In genomic region chr3:35664460-35664919, GRCh38 we compare ENCODE assay signal across 9 cellular contexts. TPM values are rescaled to one million over a fixed set of nuclear protein-coding genes. Genes with fewer than 3 reads are reported as not detected.
DNase-seq lines count a peak whose midpoint lies in the region; ATAC-seq and TF ChIP-seq lines count a peak whose summit lies in the region.
"Had no signal": no experiment of that assay in that cellular context is flagged by ENCODE, and none has a peak within 500 bp of the region (broad histone marks: within the 10 kb centered on the region; RNA-seq: fewer than 3 reads in every experiment).

No MANE protein-coding gene starts in this region.

- H3K4me3 ChIP-seq in Jurkat, Clone E6-1 (ENCODE audit: low read length): peak overlapping the region; percentile 10
- H3K4me3 ChIP-seq in SK-N-MC: peak overlapping the region; percentile 71
- H3K4me3 ChIP-seq in left ventricle myocardium inferior: peak overlapping the region; percentile 53
- H3K4me3 ChIP-seq in skeletal muscle tissue (ENCODE audit: low read length in 3 of 3): peak overlapping the region; percentile 58 to 70 (median 63)

- H3K4me1 ChIP-seq in left ventricle myocardium inferior: peaks cover 28% of the 10 kb centered on the region
- H3K4me1 ChIP-seq in skeletal muscle tissue (ENCODE audit: control insufficient read depth in 3 of 3, insufficient read depth in 3 of 3, low read length in 3 of 3): peaks cover 43 to 45% (median 45%) of the 10 kb centered on the region in 3 donors

- H3K9me3 ChIP-seq in SK-N-MC (ENCODE audit: low read depth, low read length): no peaks in the 10 kb centered on the region
- H3K9me3 ChIP-seq in left ventricle myocardium inferior (replicated peaks): no peaks in the 10 kb centered on the region
- no peaks in the 10 kb centered on the region for H3K9me3 ChIP-seq in skeletal muscle tissue (ENCODE audit: control insufficient read depth in 3 of 3, low read length in 3 of 3)

- ATAC-seq in GM19467 (IDR thresholded peaks at IDR 0.05; ENCODE audit: unreplicated experiment) (peak; percentile 64), HG03095 (IDR thresholded peaks at IDR 0.05; ENCODE audit: unreplicated experiment) (no peak)

- TF ChIP-seq CTCF in left ventricle myocardium inferior (IDR thresholded peaks at IDR 0.05; ENCODE audit: borderline replicate concordance): no peak

- H3K27ac ChIP-seq in SK-N-MC: peak overlapping the region; percentile 77
- peak overlapping the region; percentile 64 for H3K27ac ChIP-seq in left ventricle myocardium inferior (replicated peaks)
- peak overlapping the region; percentile 97 for H3K27ac ChIP-seq in skeletal muscle tissue (ENCODE audit: low read depth, low read length)

- H3K36me3 ChIP-seq in SK-N-MC (ENCODE audit: insufficient read depth, low read length) (no peaks in the 10 kb centered on the region), left ventricle myocardium inferior (no peaks in the 10 kb centered on the region), skeletal muscle tissue (ENCODE audit: control insufficient read depth in 3 of 3, insufficient read depth in 3 of 3, low read length in 3 of 3) (no peaks in the 10 kb centered on the region)

- no peaks in the 10 kb centered on the region for H3K27me3 ChIP-seq in left ventricle myocardium inferior (ENCODE audit: low read depth)
- H3K27me3 ChIP-seq in skeletal muscle tissue (ENCODE audit: control insufficient read depth in 3 of 3, insufficient read depth in 3 of 3, low read length in 3 of 3): no peaks in the 10 kb centered on the region

- peak overlapping the region; percentile 26 for H3K9ac ChIP-seq in SK-N-MC (ENCODE audit: insufficient read length)
- H3K9ac ChIP-seq in skeletal muscle tissue (ENCODE audit: low read depth in 1 of 3, low read length in 3 of 3): peak overlapping the region; percentile 74 to 82 (median 77)

- intact Hi-C loops in left ventricle myocardium inferior (cut with micrococcal nuclease): no loop called here

- peak; percentile 97 for DNase-seq in Jurkat, Clone E6-1 (ENCODE audit: low read depth, low spot score)
- no peak for DNase-seq in SK-N-MC (ENCODE audit: low read depth, low spot score)
- peak; percentile 64 for DNase-seq in left ventricle myocardium inferior
- DNase-seq in NCI-H226: no peak
- no peak for DNase-seq in activated CD4-positive, CD25-positive, alpha-beta regulatory T cell treated with anti-CD3 and anti-CD28 coated beads, Interleukin-2, amount 50 U/mL, for 72 hours

RNA-seq across cellular contexts. Expression of gene ARPP21, which starts 25.2 kb away (rescaled TPM):
- 80.0 TPM for polyA plus RNA-seq in Jurkat, Clone E6-1 (2012; ENCODE audit: insufficient read depth, insufficient read length)
- total RNA-seq in left ventricle myocardium inferior: not detected
- total RNA-seq in skeletal muscle tissue: 54.3 TPM
- polyA plus RNA-seq: IgD-negative memory B cell had no signal

Comparison
In these comparisons a context has a peak if more than half of its experiments do, and no peak if none do; other contexts are left out.
1. DNase-seq: peak in Jurkat, Clone E6-1 (single experiment) and left ventricle myocardium inferior (single experiment); none in SK-N-MC (single experiment), NCI-H226 (single experiment) and activated CD4-positive, CD25-positive, alpha-beta regulatory T cell treated with anti-CD3 and anti-CD28 coated beads, Interleukin-2, amount 50 U/mL, for 72 hours (single experiment).
2. H3K4me3 ChIP-seq: peak in every context shown above with its lines; median percentile 71 in SK-N-MC; 63 in skeletal muscle tissue; 53 in left ventricle myocardium inferior; 10 in Jurkat, Clone E6-1.
3. RNA of gene ARPP21, which starts 25.2 kb away (total RNA-seq): 54.3 TPM in skeletal muscle tissue (single experiment); not detected in left ventricle myocardium inferior (single experiment); every median in the first group is over 10 times any median in the second.
4. Peak in every context shown above with its lines, with median percentiles within 50 percentile points of each other: H3K27ac ChIP-seq.